Comparison of ENCODE assay signal across 8 cellular contexts in genomic region chr1:23019851-23020625, GRCh38. TPM values are rescaled to one million over a fixed set of nuclear protein-coding genes. Genes with fewer than 3 reads are reported as not detected.
DNase-seq lines count a peak whose midpoint lies in the region; ATAC-seq and TF ChIP-seq lines count a peak whose summit lies in the region.

No MANE protein-coding gene starts in this region.

- no peaks in the 10 kb centered on the region for H3K9me2 ChIP-seq in neural cell (ENCODE audit: insufficient read depth, low read length)

- H3K36me3 ChIP-seq in neural cell (ENCODE audit: insufficient read depth, low read length) (no peaks in the 10 kb centered on the region), vagina (no peaks in the 10 kb centered on the region)

- peak overlapping the region; percentile 98 for H3K9ac ChIP-seq in neural cell (ENCODE audit: low read length)

- peaks cover 36% of the 10 kb centered on the region for H3K4me1 Mint-ChIP-seq in activated T-helper 2 cell treated with anti-CD3 and anti-CD28 coated beads, Interferon-gamma antibody, Interleukin-2, Interleukin-4, amounts not matched to agents 10 μg/mL and 5 μg/mL and 100 μg/mL, durations not matched to agents 14 hours and 24 hours and 36 hours (ENCODE audit: low read depth)

- H3K4me3 ChIP-seq in neural cell (ENCODE audit: low read length) (peak overlapping the region; percentile 73), vagina (peak overlapping the region; percentile 80 to 93)

- peak overlapping the region; percentile 97 for H3K27ac ChIP-seq in neural cell (ENCODE audit: low read length)
- H3K27ac ChIP-seq in vagina = peak overlapping the region; percentile 83

- peak overlapping the region; percentile 71 for H2AFZ ChIP-seq in neural cell (ENCODE audit: low read depth, low read length)

- H3K4me3 Mint-ChIP-seq in activated T-helper 2 cell treated with anti-CD3 and anti-CD28 coated beads, Interferon-gamma antibody, Interleukin-2, Interleukin-4, amounts not matched to agents 10 μg/mL and 5 μg/mL and 100 μg/mL, durations not matched to agents 14 hours and 24 hours and 36 hours (ENCODE audit: low read depth) = peak overlapping the region; percentile 93

- DNase-seq in NCI-H2171 treated with DMSO at 0.1 percent for 48 hours (lab: John Stamatoyannopoulos, UW) (peak; percentile 65), NCI-H2171 (lab: John Stamatoyannopoulos, UW) (no peak), NCI-H345 treated with DMSO at 0.1 percent for 48 hours (lab: John Stamatoyannopoulos, UW; ENCODE audit: unreplicated experiment) (peak; percentile 13), fibroblast of the conjunctiva (ENCODE audit: low read depth) (peak; percentile 5), vagina (ENCODE audit: extremely low spot score in 2 of 2) (no peak)
- DNase-seq in activated T-helper 2 cell treated with anti-CD3 and anti-CD28 coated beads, Interferon-gamma antibody, Interleukin-2, Interleukin-4, amounts not matched to agents 10 μg/mL and 5 μg/mL and 100 μg/mL, durations not matched to agents 14 hours and 24 hours and 36 hours (ENCODE audit: low spot score) = peak; percentile 14

- peaks cover 23% of the 10 kb centered on the region for H3K4me1 ChIP-seq in vagina

- H3K27me3 Mint-ChIP-seq in activated T-helper 2 cell treated with anti-CD3 and anti-CD28 coated beads, Interferon-gamma antibody, Interleukin-2, Interleukin-4, amounts not matched to agents 10 μg/mL and 5 μg/mL and 100 μg/mL, durations not matched to agents 14 hours and 24 hours and 36 hours (ENCODE audit: low read depth) = peaks cover 2% of the 10 kb centered on the region

- no peak for TF ChIP-seq EP300 in neural cell (conservative IDR thresholded peaks at IDR 0.05; ENCODE audit: poor library complexity, severe bottlenecking)

- ATAC-seq in HG02798 (IDR thresholded peaks at IDR 0.05; ENCODE audit: poor library complexity, unreplicated experiment) = peak; percentile 24

- H3K9me3 Mint-ChIP-seq in activated T-helper 2 cell treated with anti-CD3 and anti-CD28 coated beads, Interferon-gamma antibody, Interleukin-2, Interleukin-4, amounts not matched to agents 10 μg/mL and 5 μg/mL and 100 μg/mL, durations not matched to agents 14 hours and 24 hours and 36 hours = peaks cover 19% of the 10 kb centered on the region

- H3K9me3 ChIP-seq in neural cell (ENCODE audit: low read length) (no peaks in the 10 kb centered on the region), vagina (no peaks in the 10 kb centered on the region)

- no peak for TF ChIP-seq RAD21 in neural cell (conservative IDR thresholded peaks at IDR 0.05)

- H3F3A ChIP-seq in neural cell (ENCODE audit: insufficient read depth, low read length, poor library complexity, severe bottlenecking) = peaks cover 6% of the 10 kb centered on the region

- peaks cover 53% of the 10 kb centered on the region for H3K79me2 ChIP-seq in neural cell (replicated peaks; ENCODE audit: insufficient read depth, low read length)

- TF ChIP-seq CTCF in neural cell (IDR thresholded peaks at IDR 0.05; ENCODE audit: poor library complexity, severe bottlenecking) (no peak), vagina (IDR thresholded peaks at IDR 0.05) (no peak)

- intact Hi-C loops in activated T-helper 2 cell treated with anti-CD3 and anti-CD28 coated beads, Interferon-gamma antibody, Interleukin-2, Interleukin-4, amounts not matched to agents 10 μg/mL and 5 μg/mL and 100 μg/mL, durations not matched to agents 14 hours and 24 hours and 36 hours (cut with micrococcal nuclease) = no loop called here
- intact Hi-C loops in vagina (cut with DNase I) = no loop called here

- H4K20me1 ChIP-seq in neural cell (ENCODE audit: insufficient read depth) = peaks cover 8% of the 10 kb centered on the region

- H3K36me3 Mint-ChIP-seq in activated T-helper 2 cell treated with anti-CD3 and anti-CD28 coated beads, Interferon-gamma antibody, Interleukin-2, Interleukin-4, amounts not matched to agents 10 μg/mL and 5 μg/mL and 100 μg/mL, durations not matched to agents 14 hours and 24 hours and 36 hours (ENCODE audit: low read depth) = peaks cover 29% of the 10 kb centered on the region

- H3K27ac Mint-ChIP-seq in activated T-helper 2 cell treated with anti-CD3 and anti-CD28 coated beads, Interferon-gamma antibody, Interleukin-2, Interleukin-4, amounts not matched to agents 10 μg/mL and 5 μg/mL and 100 μg/mL, durations not matched to agents 14 hours and 24 hours and 36 hours = peak overlapping the region; percentile 76

- no peaks in the 10 kb centered on the region for H3K27me3 ChIP-seq in neural cell (ENCODE audit: insufficient read depth, low read depth, low read length)
- H3K27me3 ChIP-seq in vagina = no peaks in the 10 kb centered on the region

- no peak for TF ChIP-seq POLR2A in vagina (IDR thresholded peaks at IDR 0.05)

- H3K4me2 ChIP-seq in neural cell (ENCODE audit: low read length) = peak overlapping the region; percentile 53

TF ChIP-seq in neural cell, 6 proteins besides CTCF, POLR2A, EP300 and RAD21:
- peak; percentile 61 for TF ChIP-seq TAF1 (IDR thresholded peaks at IDR 0.05; ENCODE audit: low read depth)
- peak; percentile 87 for TF ChIP-seq REST (IDR thresholded peaks at IDR 0.05; ENCODE audit: borderline replicate concordance)
- TF ChIP-seq POLR2AphosphoS5 (IDR thresholded peaks at IDR 0.05) = peak; percentile 60
- no peak for TF ChIP-seq SMC3 (conservative IDR thresholded peaks at IDR 0.05; ENCODE audit: poor library complexity)
- no peak for TF ChIP-seq MXI1 (conservative IDR thresholded peaks at IDR 0.05; ENCODE audit: poor library complexity, severe bottlenecking)

RNA-seq across cellular contexts. Expression of gene KDM1A, which starts 0.8 kb away (rescaled TPM):
- 76.6 and 77.8 TPM in 2 replicates for total RNA-seq in activated T-helper 2 cell treated with anti-CD3 and anti-CD28 coated beads, Interferon-gamma antibody, Interleukin-2, Interleukin-4, amounts not matched to agents 10 μg/mL and 5 μg/mL and 100 μg/mL, durations not matched to agents 14 hours and 24 hours and 36 hours
- polyA plus RNA-seq in neural cell = 276 and 304 TPM in 2 replicates
- polyA minus RNA-seq in neural cell = 360 and 373 TPM in 2 replicates
- 52.3 TPM for total RNA-seq in vagina

RNA-seq across cellular contexts. Expression of gene TEX46, which starts 4.4 kb away (rescaled TPM):
- total RNA-seq in activated T-helper 2 cell treated with anti-CD3 and anti-CD28 coated beads, Interferon-gamma antibody, Interleukin-2, Interleukin-4, amounts not matched to agents 10 μg/mL and 5 μg/mL and 100 μg/mL, durations not matched to agents 14 hours and 24 hours and 36 hours = not detected in 2 replicates
- polyA plus RNA-seq in neural cell = not detected in 2 replicates
- polyA minus RNA-seq in neural cell = not detected in 2 replicates
- total RNA-seq in vagina = not detected

RNA-seq across cellular contexts. Expression of gene LACTBL1, which starts 47.4 kb away (rescaled TPM):
- total RNA-seq in activated T-helper 2 cell treated with anti-CD3 and anti-CD28 coated beads, Interferon-gamma antibody, Interleukin-2, Interleukin-4, amounts not matched to agents 10 μg/mL and 5 μg/mL and 100 μg/mL, durations not matched to agents 14 hours and 24 hours and 36 hours = not detected in 2 replicates
- polyA plus RNA-seq in neural cell = not detected in 2 replicates
- polyA minus RNA-seq in neural cell = not detected in 2 replicates
- not detected for total RNA-seq in vagina

Comparison
In these comparisons a context has a peak if more than half of its experiments do, and no peak if none do; other contexts are left out.
1. DNase-seq: peak in NCI-H2171 treated with DMSO at 0.1 percent for 48 hours (single experiment), NCI-H345 treated with DMSO at 0.1 percent for 48 hours (single experiment), activated T-helper 2 cell treated with anti-CD3 and anti-CD28 coated beads, Interferon-gamma antibody, Interleukin-2, Interleukin-4, amounts not matched to agents 10 μg/mL and 5 μg/mL and 100 μg/mL, durations not matched to agents 14 hours and 24 hours and 36 hours (single experiment) and fibroblast of the conjunctiva (single experiment); none in NCI-H2171 (single experiment) and vagina (0 of 2).